36 cellular contexts compared by ENCODE assay signal in genomic region chr20:4750381-4750780, GRCh38. TPM values are rescaled to one million over a fixed set of nuclear protein-coding genes. Genes with fewer than 3 reads are reported as not detected.
"Had no signal": no experiment of that assay in that cellular context is flagged by ENCODE, and none has a peak within 500 bp of the region (broad histone marks: within the 10 kb centered on the region; RNA-seq: fewer than 3 reads in every experiment).

No MANE protein-coding gene starts in this region.

- H3K27ac Mint-ChIP-seq: activated B cell treated with CpG ODN at 0.5 μM for 24 hours; activated CD4-positive, alpha-beta memory T cell treated with anti-CD3 and anti-CD28 coated beads for 36 hours; activated CD4-positive, alpha-beta T cell treated with anti-CD3 and anti-CD28 coated beads, Interleukin-2, amount 10 ng/mL, durations not matched to agents 24 days and 14 days; activated CD8-positive, alpha-beta T cell treated with anti-CD3 and anti-CD28 coated beads for 36 hours; activated naive CD4-positive, alpha-beta T cell treated with anti-CD3 and anti-CD28 coated beads for 36 hours; activated naive CD8-positive, alpha-beta T cell treated with anti-CD3 and anti-CD28 coated beads for 36 hours; activated T-cell treated with anti-CD3 and anti-CD28 coated beads, Interleukin-2, amount 50 U/mL, for 72 hours; activated T-helper 1 cell treated with anti-CD3 and anti-CD28 coated beads, Interleukin-12 subunit alpha, Interleukin-12 subunit beta, Interleukin-2, Interleukin-4 antibody, amounts not matched to agents 30 ng/mL and 10 ng/mL and 1 ng/mL, durations not matched to agents 14 hours and 24 hours and 36 hours; activated T-helper 17 cell treated with anti-CD3 and anti-CD28 coated beads, Interleukin-2, amount 50 U/mL, for 72 hours; T-helper 1 cell treated with Interleukin-12 subunit alpha and Interleukin-12 subunit beta and Interleukin-4 antibody, amounts not matched to agents 30 μg/mL and 1 μg/mL, for 36 hours; T-helper 2 cell treated with Interferon-gamma antibody and Interleukin-4, amounts not matched to agents 5 μg/mL and 100 μg/mL, for 36 hours had no signal

- ATAC-seq: activated CD8-positive, alpha-beta T cell treated with anti-CD3 and anti-CD28 coated beads for 36 hours; activated naive CD4-positive, alpha-beta T cell treated with anti-CD3 and anti-CD28 coated beads, Interleukin-2, amount 50 U/mL, for 72 hours; activated T-cell treated with anti-CD3 and anti-CD28 coated beads, Interleukin-2, amount 50 U/mL, for 4 hours; activated T-cell treated with anti-CD3 and anti-CD28 coated beads, Interleukin-2, amount 50 U/mL, for 72 hours; activated T-helper 17 cell treated with anti-CD3 and anti-CD28 coated beads, Interleukin-2, amount 50 U/mL, for 72 hours; body of pancreas had no signal

- H3K4me1 Mint-ChIP-seq: activated B cell treated with CpG ODN at 0.5 μM for 24 hours; activated CD4-positive, alpha-beta T cell treated with anti-CD3 and anti-CD28 coated beads, Interleukin-2, amount 10 ng/mL, durations not matched to agents 24 days and 14 days; activated naive CD8-positive, alpha-beta T cell treated with anti-CD3 and anti-CD28 coated beads for 36 hours; activated T-helper 17 cell treated with anti-CD3 and anti-CD28 coated beads, Interleukin-2, amount 50 U/mL, for 72 hours had no signal

- H3K36me3 Mint-ChIP-seq: activated CD4-positive, alpha-beta memory T cell treated with anti-CD3 and anti-CD28 coated beads for 36 hours; activated naive CD4-positive, alpha-beta T cell treated with anti-CD3 and anti-CD28 coated beads, Interleukin-2, amount 50 U/mL, for 72 hours; activated naive CD8-positive, alpha-beta T cell treated with anti-CD3 and anti-CD28 coated beads for 36 hours had no signal

- H3K27ac ChIP-seq: adrenal gland, body of pancreas, brain microvascular endothelial cell, breast epithelium, VCaP had no signal

- H3K4me3 ChIP-seq: adrenal gland, body of pancreas, breast epithelium had no signal

- H3K4me1 ChIP-seq: adrenal gland, body of pancreas, breast epithelium had no signal

- H3K27me3 ChIP-seq: adrenal gland, body of pancreas, breast epithelium had no signal

- H3K9me3 Mint-ChIP-seq: activated B cell treated with CpG ODN at 0.5 μM for 24 hours; activated T-helper 17 cell treated with anti-CD3 and anti-CD28 coated beads, Interleukin-2, amount 50 U/mL, for 72 hours; T-helper 2 cell treated with Interferon-gamma antibody and Interleukin-4, amounts not matched to agents 5 μg/mL and 100 μg/mL, for 36 hours had no signal

- H3K27me3 Mint-ChIP-seq: activated CD4-positive, alpha-beta memory T cell treated with anti-CD3 and anti-CD28 coated beads for 36 hours; activated naive CD8-positive, alpha-beta T cell treated with anti-CD3 and anti-CD28 coated beads for 36 hours; activated T-helper 17 cell treated with anti-CD3 and anti-CD28 coated beads, Interleukin-2, amount 50 U/mL, for 72 hours had no signal

- H3K4me3 Mint-ChIP-seq: activated B cell treated with CpG ODN at 0.5 μM for 24 hours; activated CD4-positive, alpha-beta memory T cell treated with anti-CD3 and anti-CD28 coated beads for 36 hours; activated CD4-positive, alpha-beta T cell treated with anti-CD3 and anti-CD28 coated beads, Interleukin-2, amount 10 ng/mL, durations not matched to agents 24 days and 14 days; activated CD8-positive, alpha-beta T cell treated with anti-CD3 and anti-CD28 coated beads for 36 hours; activated naive CD4-positive, alpha-beta T cell treated with anti-CD3 and anti-CD28 coated beads for 36 hours; activated naive CD8-positive, alpha-beta T cell treated with anti-CD3 and anti-CD28 coated beads for 36 hours; activated T-cell treated with anti-CD3 and anti-CD28 coated beads, Interleukin-2, amount 50 U/mL, for 4 hours; activated T-cell treated with anti-CD3 and anti-CD28 coated beads, Interleukin-2, amount 50 U/mL, for 72 hours; activated T-helper 1 cell treated with anti-CD3 and anti-CD28 coated beads, Interleukin-12 subunit alpha, Interleukin-12 subunit beta, Interleukin-2, Interleukin-4 antibody, amounts not matched to agents 30 ng/mL and 10 ng/mL and 1 ng/mL, durations not matched to agents 14 hours and 24 hours and 36 hours; activated T-helper 17 cell treated with anti-CD3 and anti-CD28 coated beads, Interleukin-2, amount 50 U/mL, for 72 hours; T-helper 1 cell treated with Interleukin-12 subunit alpha and Interleukin-12 subunit beta and Interleukin-4 antibody, amounts not matched to agents 30 μg/mL and 1 μg/mL, for 36 hours; T-helper 2 cell treated with Interferon-gamma antibody and Interleukin-4, amounts not matched to agents 5 μg/mL and 100 μg/mL, for 36 hours had no signal

- DNase-seq: activated B cell treated with CpG ODN at 0.5 μM for 24 hours; activated CD4-positive, alpha-beta memory T cell treated with anti-CD3 and anti-CD28 coated beads for 36 hours; activated CD4-positive, alpha-beta T cell treated with anti-CD3 and anti-CD28 coated beads for 4 hours; activated CD4-positive, alpha-beta T cell treated with anti-CD3 and anti-CD28 coated beads, Interleukin-2, amount 10 ng/mL, durations not matched to agents 24 days and 14 days; activated CD4-positive, CD25-positive, alpha-beta regulatory T cell treated with anti-CD3 and anti-CD28 coated beads, Interleukin-2, amount 50 U/mL, for 72 hours; activated CD8-positive, alpha-beta memory T cell treated with anti-CD3 and anti-CD28 coated beads, Interleukin-2, amount 50 U/mL, for 4 hours; activated CD8-positive, alpha-beta T cell treated with anti-CD3 and anti-CD28 coated beads for 36 hours; activated effector memory CD4-positive, alpha-beta T cell treated with anti-CD3 and anti-CD28 coated beads, Interleukin-2, amount 50 U/mL, for 16 hours; activated gamma-delta T cell treated with Interleukin-2 at 50 U/mL for 16 hours; activated naive CD4-positive, alpha-beta T cell; activated naive CD4-positive, alpha-beta T cell treated with anti-CD3 and anti-CD28 coated beads for 36 hours; activated naive CD4-positive, alpha-beta T cell treated with anti-CD3 and anti-CD28 coated beads, Interleukin-2, amount 50 U/mL, for 16 hours; activated naive CD8-positive, alpha-beta T cell treated with anti-CD3 and anti-CD28 coated beads for 36 hours; activated T-cell treated with anti-CD3 and anti-CD28 coated beads for 4 hours; activated T-cell treated with anti-CD3 and anti-CD28 coated beads, Interleukin-2, amount 50 U/mL, for 1 hour; activated T-cell treated with anti-CD3 and anti-CD28 coated beads, Interleukin-2, amount 50 U/mL, for 4 hours; activated T-cell treated with anti-CD3 and anti-CD28 coated beads, Interleukin-2, amount 50 U/mL, for 72 hours; adrenal gland; amniotic stem cell; aorta; body of pancreas; brain microvascular endothelial cell; central memory CD4-positive, alpha-beta T cell; T-helper 1 cell; T-helper 2 cell; T-helper 9 cell had no signal

- FAIRE-seq: astrocyte, TTC549 had no signal

- H3K36me3 ChIP-seq: adrenal gland, brain microvascular endothelial cell, breast epithelium had no signal

- H3K9me3 ChIP-seq: adrenal gland, body of pancreas had no signal

RNA-seq across cellular contexts. Expression of gene PRND, which starts 28.7 kb away (rescaled TPM):
- total RNA-seq: activated B cell treated with CpG ODN at 0.5 μM for 24 hours; activated CD4-positive, alpha-beta memory T cell treated with anti-CD3 and anti-CD28 coated beads for 36 hours; activated CD4-positive, alpha-beta T cell treated with anti-CD3 and anti-CD28 coated beads, Interleukin-2, amount 10 ng/mL, durations not matched to agents 24 days and 14 days; activated CD8-positive, alpha-beta memory T cell treated with anti-CD3 and anti-CD28 coated beads for 36 hours; activated CD8-positive, alpha-beta T cell treated with anti-CD3 and anti-CD28 coated beads for 36 hours; activated naive CD4-positive, alpha-beta T cell treated with anti-CD3 and anti-CD28 coated beads for 36 hours; activated naive CD4-positive, alpha-beta T cell treated with anti-CD3 and anti-CD28 coated beads, Interleukin-2, amount 50 U/mL, for 72 hours; activated naive CD8-positive, alpha-beta T cell treated with anti-CD3 and anti-CD28 coated beads for 36 hours; activated T-cell treated with anti-CD3 and anti-CD28 coated beads, Interleukin-2, amount 50 U/mL, for 4 hours; activated T-cell treated with anti-CD3 and anti-CD28 coated beads, Interleukin-2, amount 50 U/mL, for 72 hours; activated T-helper 1 cell treated with anti-CD3 and anti-CD28 coated beads, Interleukin-12 subunit alpha, Interleukin-12 subunit beta, Interleukin-2, Interleukin-4 antibody, amounts not matched to agents 30 ng/mL and 10 ng/mL and 1 ng/mL, durations not matched to agents 14 hours and 24 hours and 36 hours; activated T-helper 17 cell treated with anti-CD3 and anti-CD28 coated beads, Interleukin-2, amount 50 U/mL, for 72 hours; adrenal gland; astrocyte; body of pancreas; breast epithelium had no signal
- polyA plus RNA-seq: adrenal gland, aorta had no signal
